In the genomic region with DNA sequence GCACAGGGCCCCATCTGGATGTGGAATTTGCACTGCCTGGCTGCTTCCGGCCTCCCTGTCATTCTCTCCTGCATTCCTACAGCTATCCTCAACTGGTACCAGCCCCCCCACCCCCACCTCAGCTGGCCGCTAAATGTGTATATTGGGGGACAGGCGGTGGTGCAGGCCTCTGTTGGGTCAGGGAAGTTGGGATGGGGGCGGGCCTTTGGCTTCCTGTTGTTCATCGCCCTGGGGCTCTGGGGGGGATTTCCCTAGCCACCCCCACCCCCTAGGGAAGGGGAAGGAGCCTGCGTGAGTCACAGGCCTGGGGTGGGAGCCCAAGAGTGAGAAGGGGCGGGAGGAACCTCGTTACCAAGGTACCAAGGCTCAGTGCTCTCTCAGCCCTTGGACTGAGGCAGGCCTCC, we compare ENCODE assay signal across 8 cellular contexts. TPM values are rescaled to one million over a fixed set of nuclear protein-coding genes. Genes with fewer than 3 reads are reported as not detected.
DNase-seq lines count a peak whose midpoint lies in the region; ATAC-seq and TF ChIP-seq lines count a peak whose summit lies in the region.

No MANE protein-coding gene starts in this region.

- peak; percentile 67 for DNase-seq in AG08396 (ENCODE audit: low spot score)
- peak; percentile 31 to 65 (median 58) for DNase-seq in activated CD4-positive, CD25-positive, alpha-beta regulatory T cell (lab: John Stamatoyannopoulos, UW)
- peak in 17 of 61 donors; percentile 6 to 35 (median 21) for DNase-seq in caudate nucleus (lab: John Stamatoyannopoulos, UW)
- DNase-seq in naive thymus-derived CD4-positive, alpha-beta T cell, result peak; percentile 15 to 83 (median 41)
- DNase-seq in tibial artery, result peak; percentile 61 to 81
- no peak for DNase-seq in suprapubic skin (ENCODE audit: low spot score in 2 of 2)

- H3K27ac Mint-ChIP-seq in naive thymus-derived CD4-positive, alpha-beta T cell, result peak overlapping the region; percentile 78 to 98 (median 93)

- peaks cover 30 to 70% (median 57%) of the 10 kb centered on the region in 7 donors for H3K4me1 Mint-ChIP-seq in naive thymus-derived CD4-positive, alpha-beta T cell

- H3K36me3 ChIP-seq in naive thymus-derived CD4-positive, alpha-beta T cell (ENCODE audit: control insufficient read depth in 2 of 3, insufficient read depth in 3 of 3, low read length in 3 of 3), result peaks cover 0 to 10% (median 0%) of the 10 kb centered on the region in 3 experiments
- H3K36me3 ChIP-seq in tibial artery (no peaks in the 10 kb centered on the region), suprapubic skin (no peaks in the 10 kb centered on the region)

- peak overlapping the region; percentile 43 to 90 (median 72) for H3K4me3 Mint-ChIP-seq in naive thymus-derived CD4-positive, alpha-beta T cell

- peak overlapping the region; percentile 52 for H3K27ac ChIP-seq in caudate nucleus (ENCODE audit: low read depth, low read length)
- H3K27ac ChIP-seq in naive thymus-derived CD4-positive, alpha-beta T cell (ENCODE audit: low read depth, low read length), result peak overlapping the region; percentile 77
- no peak overlapping the region for H3K27ac ChIP-seq in tibial artery
- no peak overlapping the region for H3K27ac ChIP-seq in suprapubic skin

- TF ChIP-seq POLR2A in suprapubic skin (IDR thresholded peaks at IDR 0.05), result no peak

- CTCF ChIA-PET in naive thymus-derived CD4-positive, alpha-beta T cell (lab: Charles Lee), result interaction anchor here (4.2 kb wide), 1 partner anchor 13 kb away, joined by 29 read pairs; no protein-coding TSS in a partner anchor

- H3K27me3 ChIP-seq in naive thymus-derived CD4-positive, alpha-beta T cell (ENCODE audit: control insufficient read depth in 2 of 2, insufficient read depth in 2 of 2, low read length in 2 of 2), result no peaks in the 10 kb centered on the region
- H3K27me3 ChIP-seq in tibial artery (no peaks in the 10 kb centered on the region), suprapubic skin (peaks cover 3% of the 10 kb centered on the region)

- H3K4me3 ChIP-seq in naive thymus-derived CD4-positive, alpha-beta T cell (ENCODE audit: low read length), result peak overlapping the region; percentile 44
- H3K4me3 ChIP-seq in tibial artery, result no peak overlapping the region
- H3K4me3 ChIP-seq in suprapubic skin, result no peak overlapping the region

- POLR2A ChIA-PET in naive thymus-derived CD4-positive, alpha-beta T cell (lab: Charles Lee), result interaction anchor here (0.7 to 1.3 kb wide), 4 partner anchors 9 to 1543 kb away, joined by 3 to 5 read pairs (median 4); partner anchors contain the start of gene ZNF526

- no peaks in the 10 kb centered on the region for H3K9me3 Mint-ChIP-seq in naive thymus-derived CD4-positive, alpha-beta T cell

- peaks cover 0 to 31% (median 7%) of the 10 kb centered on the region in 5 donors for H3K36me3 Mint-ChIP-seq in naive thymus-derived CD4-positive, alpha-beta T cell

- WGBS in suprapubic skin, result 20% methylated on average over 8 of the region's 8 CpGs

- H3K4me1 ChIP-seq in naive thymus-derived CD4-positive, alpha-beta T cell (ENCODE audit: control insufficient read depth in 2 of 2, insufficient read depth in 2 of 2, low read length in 2 of 2), result peaks cover 31 to 44% of the 10 kb centered on the region in 2 donors
- H3K4me1 ChIP-seq in tibial artery (no peaks in the 10 kb centered on the region), suprapubic skin (peaks cover 16% of the 10 kb centered on the region)

- no peaks in the 10 kb centered on the region for H3K9me3 ChIP-seq in naive thymus-derived CD4-positive, alpha-beta T cell (ENCODE audit: control insufficient read depth in 2 of 3, low read length in 3 of 3)
- H3K9me3 ChIP-seq in tibial artery (no peaks in the 10 kb centered on the region), suprapubic skin (no peaks in the 10 kb centered on the region)

- no peak for TF ChIP-seq CTCF in tibial artery (IDR thresholded peaks at IDR 0.05)
- TF ChIP-seq CTCF in suprapubic skin (IDR thresholded peaks at IDR 0.05), result no peak

- ATAC-seq in HG03280 (IDR thresholded peaks at IDR 0.05; ENCODE audit: unreplicated experiment) (peak; percentile 40), GM19035 (IDR thresholded peaks at IDR 0.05; ENCODE audit: unreplicated experiment) (no peak)
- peak; percentile 95 for ATAC-seq in naive thymus-derived CD4-positive, alpha-beta T cell

- intact Hi-C loops in naive thymus-derived CD4-positive, alpha-beta T cell (cut with micrococcal nuclease), result loop anchor here (1.0 kb wide), 2 partner anchors 11 to 13 kb away; partner anchors contain the start of gene POU2F2 (in 2 of the 2)
- intact Hi-C loops in tibial artery (cut with DNase I; ENCODE audit: low total_unique reads), result no loop called here

- H3K27me3 Mint-ChIP-seq in naive thymus-derived CD4-positive, alpha-beta T cell, result no peaks in the 10 kb centered on the region

- TF ChIP-seq EP300 in suprapubic skin (IDR thresholded peaks at IDR 0.05), result no peak

RNA-seq across cellular contexts. Expression of gene POU2F2, which starts 10.6 kb away (rescaled TPM):
- total RNA-seq in naive thymus-derived CD4-positive, alpha-beta T cell, result 10 to 100 TPM; 31.5 to 91.3 (median 73.4) TPM
- 1 to 10 TPM; 2.2 to 7.6 TPM for polyA plus RNA-seq in naive thymus-derived CD4-positive, alpha-beta T cell
- total RNA-seq in suprapubic skin, result 100 to 1,000 TPM in 1 of 4 donors, under 1 TPM in 3; 0.55 to 244 (median 0.71) TPM

RNA-seq across cellular contexts. Expression of gene ZNF574, which starts 45.7 kb away (rescaled TPM):
- total RNA-seq in naive thymus-derived CD4-positive, alpha-beta T cell, result 10 to 100 TPM; 17.6 to 26.7 (median 20.9) TPM
- 10 to 100 TPM; 11.2 to 32.8 TPM for polyA plus RNA-seq in naive thymus-derived CD4-positive, alpha-beta T cell
- 10 to 100 TPM; 31.1 to 42.9 (median 33.5) TPM for total RNA-seq in suprapubic skin

RNA-seq across cellular contexts. Expression of gene GRIK5, which starts 51.7 kb away (rescaled TPM):
- total RNA-seq in naive thymus-derived CD4-positive, alpha-beta T cell, result 1 to 10 TPM in 2 of 5 experiments, under 1 TPM in 3; 0.57 to 3.5 (median 0.86) TPM
- under 1 TPM in 1 of 2 donors, not detected in 1; 0.09 TPM for polyA plus RNA-seq in naive thymus-derived CD4-positive, alpha-beta T cell
- total RNA-seq in suprapubic skin, result 1 to 10 TPM in 3 of 4 donors, under 1 TPM in 1; 0.68 to 2.3 (median 1.1) TPM

Comparison
In these comparisons a context has a peak if more than half of its experiments do, and no peak if none do; other contexts are left out.
1. DNase-seq: peak in AG08396 (single experiment), activated CD4-positive, CD25-positive, alpha-beta regulatory T cell (4 of 4), naive thymus-derived CD4-positive, alpha-beta T cell (9 of 9) and tibial artery (2 of 2); none in suprapubic skin (0 of 2).
2. H3K27ac ChIP-seq: peak in caudate nucleus (single experiment) and naive thymus-derived CD4-positive, alpha-beta T cell (single experiment); none in tibial artery (0 of 2) and suprapubic skin (single experiment).